29 cellular contexts compared by ENCODE assay signal in genomic region chr2:182170341-182170740, GRCh38.
"Had no signal": no experiment of that assay in that cellular context is flagged by ENCODE, and none has a peak within 500 bp of the region (broad histone marks: within the 10 kb centered on the region; RNA-seq: fewer than 3 reads in every experiment).

No MANE protein-coding gene starts in this region.

- FAIRE-seq: urothelium cell line had no signal

- H3K36me3 Mint-ChIP-seq: stimulated activated effector memory CD8-positive, alpha-beta T cell treated with anti-CD3 and anti-CD28 coated beads, Interleukin-12 subunit alpha, Interleukin-12 subunit beta, amount 100 ng/mL, for 72 hours; stimulated activated memory B cell treated with anti-CD40 and anti-IgM and Interleukin-4, amounts not matched to agents 10 μg/mL and 1 μg/mL and 100 μg/mL, for 72 hours; stimulated activated naive B cell treated with anti-CD40 and anti-IgM and Interleukin-4, amounts not matched to agents 10 μg/mL and 1 μg/mL and 100 μg/mL, for 72 hours; type B pancreatic cell had no signal

- H3K9me3 Mint-ChIP-seq: stimulated activated effector memory CD8-positive, alpha-beta T cell treated with anti-CD3 and anti-CD28 coated beads, Interleukin-12 subunit alpha, Interleukin-12 subunit beta, amount 100 ng/mL, for 72 hours; stimulated activated memory B cell treated with anti-CD40 and anti-IgM and Interleukin-4, amounts not matched to agents 10 μg/mL and 1 μg/mL and 100 μg/mL, for 72 hours; stimulated activated naive CD8-positive, alpha-beta T cell treated with anti-CD3 and anti-CD28 coated beads, Interleukin-15, amount 100 ng/mL, for 72 hours; stimulated activated naive CD8-positive, alpha-beta T cell treated with anti-CD3 and anti-CD28 coated beads, Interleukin-15, Interleukin-2, amounts not matched to agents 100 ng/mL and 50 ng/mL, for 24 hours; type B pancreatic cell had no signal

- H3K27ac ChIP-seq: stomach, suprapubic skin, testis, thoracic aorta, thyroid gland, tibial artery, tibial nerve, transverse colon, upper lobe of left lung, upper lobe of right lung, uterus, vagina had no signal

- H3K27me3 Mint-ChIP-seq: stimulated activated memory B cell treated with anti-CD40 and anti-IgM and Interleukin-4, amounts not matched to agents 10 μg/mL and 1 μg/mL and 100 μg/mL, for 72 hours; type B pancreatic cell had no signal

- H3K4me1 ChIP-seq: stomach, suprapubic skin, testis, thyroid gland, transverse colon, upper lobe of left lung, upper lobe of right lung, uterus, vagina had no signal

- H3K36me3 ChIP-seq: stomach, suprapubic skin, thoracic aorta, thyroid gland, tibial artery, tibial nerve, transverse colon, upper lobe of left lung, upper lobe of right lung, uterus, vagina had no signal

- H3K27me3 ChIP-seq: stomach, suprapubic skin, testis, thyroid gland, tibial artery, tibial nerve, transverse colon, upper lobe of left lung, upper lobe of right lung, uterus, vagina had no signal

- H3K27ac Mint-ChIP-seq: stimulated activated effector memory CD8-positive, alpha-beta T cell treated with anti-CD3 and anti-CD28 coated beads, Interleukin-12 subunit alpha, Interleukin-12 subunit beta, amount 100 ng/mL, for 72 hours; stimulated activated memory B cell treated with anti-CD40 and anti-IgM and Interleukin-4, amounts not matched to agents 10 μg/mL and 1 μg/mL and 100 μg/mL, for 72 hours; stimulated activated naive B cell treated with anti-CD40 and anti-IgM and Interleukin-4, amounts not matched to agents 10 μg/mL and 1 μg/mL and 100 μg/mL, for 72 hours; stimulated activated naive CD8-positive, alpha-beta T cell treated with anti-CD3 and anti-CD28 coated beads, Interleukin-15, amount 100 ng/mL, for 72 hours; stimulated activated naive CD8-positive, alpha-beta T cell treated with anti-CD3 and anti-CD28 coated beads, Interleukin-15, Interleukin-2, amounts not matched to agents 100 ng/mL and 50 ng/mL, for 24 hours; type B pancreatic cell had no signal

- H3K4me1 Mint-ChIP-seq: stimulated activated effector memory CD8-positive, alpha-beta T cell treated with anti-CD3 and anti-CD28 coated beads, Interleukin-12 subunit alpha, Interleukin-12 subunit beta, amount 100 ng/mL, for 72 hours; stimulated activated memory B cell treated with anti-CD40 and anti-IgM and Interleukin-4, amounts not matched to agents 10 μg/mL and 1 μg/mL and 100 μg/mL, for 72 hours; stimulated activated naive B cell treated with anti-CD40 and anti-IgM and Interleukin-4, amounts not matched to agents 10 μg/mL and 1 μg/mL and 100 μg/mL, for 72 hours; stimulated activated naive CD8-positive, alpha-beta T cell treated with anti-CD3 and anti-CD28 coated beads, Interleukin-15, amount 100 ng/mL, for 72 hours had no signal

- ATAC-seq: stimulated activated effector memory CD8-positive, alpha-beta T cell treated with anti-CD3 and anti-CD28 coated beads, Interleukin-12 subunit alpha, Interleukin-12 subunit beta, amount 100 ng/mL, for 72 hours; stimulated activated memory B cell treated with anti-CD40 and anti-IgM and Interleukin-4, amounts not matched to agents 10 μg/mL and 1 μg/mL and 100 μg/mL, for 72 hours; stimulated activated naive B cell treated with anti-CD40 and anti-IgM and Interleukin-4, amounts not matched to agents 10 μg/mL and 1 μg/mL and 100 μg/mL, for 72 hours; stimulated activated naive CD8-positive, alpha-beta T cell treated with anti-CD3 and anti-CD28 coated beads, Interleukin-15, amount 100 ng/mL, for 72 hours; stimulated activated naive CD8-positive, alpha-beta T cell treated with anti-CD3 and anti-CD28 coated beads, Interleukin-15, Interleukin-2, amounts not matched to agents 100 U/mL and 50 U/mL, for 24 hours; upper lobe of right lung had no signal

- DNase-seq: stimulated activated CD4-positive, alpha-beta T cell treated with anti-CD3 and anti-CD28 coated beads, Interleukin-2, amount 100 ng/mL, for 48 hours; stimulated activated CD4-positive, alpha-beta T cell treated with anti-CD3 and anti-CD28 coated beads, Interleukin-4, amount 100 ng/mL, for 1 hour; stimulated activated CD4-positive, alpha-beta T cell treated with anti-CD3 and anti-CD28 coated beads, Interleukin-4, amount 100 ng/mL, for 24 hours; stimulated activated CD4-positive, alpha-beta T cell treated with anti-CD3 and anti-CD28 coated beads, Interleukin-4, amount 100 ng/mL, for 4 hours; stimulated activated CD8-positive, alpha-beta memory T cell treated with anti-CD3 and anti-CD28 coated beads, Interleukin-4, amount 100 ng/mL, for 48 hours; stimulated activated naive B cell treated with anti-CD40 and anti-IgM and Interleukin-4, amounts not matched to agents 10 μg/mL and 1 μg/mL and 100 μg/mL, for 72 hours; stimulated activated naive CD4-positive, alpha-beta T cell; stimulated activated naive CD4-positive, alpha-beta T cell treated with Interleukin-2 at 50 U/mL for 16 hours; stimulated activated naive CD8-positive, alpha-beta T cell treated with anti-CD3 and anti-CD28 coated beads, Interleukin-15, amount 100 ng/mL, for 72 hours; stimulated activated naive CD8-positive, alpha-beta T cell treated with anti-CD3 and anti-CD28 coated beads, Interleukin-15, Interleukin-2, amounts not matched to agents 100 U/mL and 50 U/mL, for 24 hours; stomach; substantia nigra; testis; thyroid gland; tibial artery; transverse colon; trophoblast cell; upper lobe of left lung; upper lobe of right lung; uterus had no signal

- H3K4me3 Mint-ChIP-seq: stimulated activated effector memory CD8-positive, alpha-beta T cell treated with anti-CD3 and anti-CD28 coated beads, Interleukin-12 subunit alpha, Interleukin-12 subunit beta, amount 100 ng/mL, for 72 hours; stimulated activated memory B cell treated with anti-CD40 and anti-IgM and Interleukin-4, amounts not matched to agents 10 μg/mL and 1 μg/mL and 100 μg/mL, for 72 hours; stimulated activated naive B cell treated with anti-CD40 and anti-IgM and Interleukin-4, amounts not matched to agents 10 μg/mL and 1 μg/mL and 100 μg/mL, for 72 hours; stimulated activated naive CD8-positive, alpha-beta T cell treated with anti-CD3 and anti-CD28 coated beads, Interleukin-15, amount 100 ng/mL, for 72 hours; stimulated activated naive CD8-positive, alpha-beta T cell treated with anti-CD3 and anti-CD28 coated beads, Interleukin-15, Interleukin-2, amounts not matched to agents 100 ng/mL and 50 ng/mL, for 24 hours; type B pancreatic cell had no signal

- H3K4me3 ChIP-seq: stomach, suprapubic skin, testis, thoracic aorta, thyroid gland, tibial artery, tibial nerve, transverse colon, upper lobe of left lung, upper lobe of right lung, uterus, vagina had no signal

- H3K9me3 ChIP-seq: stomach, suprapubic skin, testis, thoracic aorta, thyroid gland, tibial artery, tibial nerve, transverse colon, upper lobe of left lung, upper lobe of right lung, uterus, vagina had no signal
